In the genomic region with DNA sequence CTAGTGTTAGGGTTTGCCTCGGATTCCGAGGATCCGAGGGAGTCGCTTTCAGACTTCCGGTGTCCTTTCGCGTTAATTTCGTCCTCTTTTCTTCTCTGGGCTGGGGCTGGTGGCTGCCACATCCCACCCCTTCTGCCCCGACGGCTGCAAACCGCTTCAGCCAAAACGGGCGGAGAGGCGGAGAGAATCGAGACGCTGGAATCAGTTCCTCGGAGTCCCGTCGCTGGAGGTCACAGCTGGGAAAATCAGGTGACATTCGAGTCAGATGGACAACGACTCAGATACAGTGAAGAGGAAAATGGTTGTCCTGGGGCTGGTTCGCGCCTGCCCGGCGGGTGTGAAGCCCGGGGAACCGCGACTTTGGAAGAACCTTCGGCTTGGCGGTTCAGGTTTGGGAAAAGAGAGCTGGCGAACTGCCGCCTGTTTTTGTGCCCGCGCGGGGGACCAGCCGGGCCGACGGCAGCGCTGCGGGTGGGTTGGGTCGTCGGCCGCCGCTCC, we compare ENCODE assay signal across 14 cellular contexts. TPM values are rescaled to one million over a fixed set of nuclear protein-coding genes. Genes with fewer than 3 reads are reported as not detected.
DNase-seq lines count a peak whose midpoint lies in the region; TF ChIP-seq lines count a peak whose summit lies in the region.
"Had no signal": no experiment of that assay in that cellular context is flagged by ENCODE, and none has a peak within 500 bp of the region (broad histone marks: within the 10 kb centered on the region; RNA-seq: fewer than 3 reads in every experiment).

No MANE protein-coding gene starts in this region.

- H3K27ac Mint-ChIP-seq in brain = no peak overlapping the region

- H3K36me3 Mint-ChIP-seq in brain = no peaks in the 10 kb centered on the region

- H3K9ac ChIP-seq in muscle layer of colon (ENCODE audit: low read length) = no peak overlapping the region

- H3K4me1 ChIP-seq in muscle layer of colon (ENCODE audit: insufficient read depth, low read length) = peaks cover 3% of the 10 kb centered on the region

- no peak for TF ChIP-seq CTCF in brain (conservative IDR thresholded peaks at IDR 0.05)

- peak overlapping the region; percentile 13 to 31 for H3K4me3 ChIP-seq in muscle layer of colon (ENCODE audit: low read depth in 1 of 2, low read length in 2 of 2)

- H3K4me1 Mint-ChIP-seq in brain = peaks cover 29% of the 10 kb centered on the region

- peaks cover 0 to 7% (median 0%) of the 10 kb centered on the region in 5 experiments for H3K9me3 Mint-ChIP-seq in brain

- peaks cover 100% of the 10 kb centered on the region for H3K27me3 Mint-ChIP-seq in brain

- DNase-seq in 8988T = peak; percentile 24
- peak; percentile 70 for DNase-seq in ELF-1 (ENCODE audit: low read depth, low spot score)
- DNase-seq in cerebellar cortex (ENCODE audit: low spot score) = no peak
- DNase-seq in DMS153 (lab: John Stamatoyannopoulos, UW) = no peak
- no peak for DNase-seq in nucleus accumbens (lab: John Stamatoyannopoulos, UW)
- no peak for DNase-seq in occipital lobe (lab: John Stamatoyannopoulos, UW)
- DNase-seq: amygdala; COR-L47; NCI-H1436; stimulated activated CD4-positive, alpha-beta T cell treated with anti-CD3 and anti-CD28 coated beads, Interleukin-4, amount 100 ng/mL, for 1 hour; testis had no signal

- peaks cover 83 to 93% of the 10 kb centered on the region in 2 donors for H3K27me3 ChIP-seq in muscle layer of colon (ENCODE audit: control insufficient read depth in 1 of 2, insufficient read depth in 2 of 2, low read length in 2 of 2)

- H3K27ac ChIP-seq in muscle layer of colon (ENCODE audit: low read depth, low read length) = no peak overlapping the region
- H3K27ac ChIP-seq: testis, VCaP had no signal

- H3K36me3 ChIP-seq in muscle layer of colon (ENCODE audit: insufficient read depth, low read length) = no peaks in the 10 kb centered on the region

- H3K9me3 ChIP-seq in muscle layer of colon (ENCODE audit: low read length) = no peaks in the 10 kb centered on the region
- H3K9me3 ChIP-seq: testis had no signal

- peak overlapping the region in 3 of 5 experiments; percentile 26 to 69 (median 43) for H3K4me3 Mint-ChIP-seq in brain

RNA-seq across cellular contexts. Expression of a gene that starts 8.9 kb away (rescaled TPM):
- polyA plus RNA-seq in brain (ENCODE audit: insufficient read depth, low read depth, low replicate concordance) = not detected
- total RNA-seq in occipital lobe = not detected

Comparison
In these comparisons a context has a peak if more than half of its experiments do, and no peak if none do; other contexts are left out.
1. DNase-seq: peak in 8988T (single experiment) and ELF-1 (single experiment); none in cerebellar cortex (single experiment), DMS153 (single experiment), nucleus accumbens (0 of 56) and occipital lobe (single experiment).